1 cellular context compared by ENCODE assay signal in the genomic region with DNA sequence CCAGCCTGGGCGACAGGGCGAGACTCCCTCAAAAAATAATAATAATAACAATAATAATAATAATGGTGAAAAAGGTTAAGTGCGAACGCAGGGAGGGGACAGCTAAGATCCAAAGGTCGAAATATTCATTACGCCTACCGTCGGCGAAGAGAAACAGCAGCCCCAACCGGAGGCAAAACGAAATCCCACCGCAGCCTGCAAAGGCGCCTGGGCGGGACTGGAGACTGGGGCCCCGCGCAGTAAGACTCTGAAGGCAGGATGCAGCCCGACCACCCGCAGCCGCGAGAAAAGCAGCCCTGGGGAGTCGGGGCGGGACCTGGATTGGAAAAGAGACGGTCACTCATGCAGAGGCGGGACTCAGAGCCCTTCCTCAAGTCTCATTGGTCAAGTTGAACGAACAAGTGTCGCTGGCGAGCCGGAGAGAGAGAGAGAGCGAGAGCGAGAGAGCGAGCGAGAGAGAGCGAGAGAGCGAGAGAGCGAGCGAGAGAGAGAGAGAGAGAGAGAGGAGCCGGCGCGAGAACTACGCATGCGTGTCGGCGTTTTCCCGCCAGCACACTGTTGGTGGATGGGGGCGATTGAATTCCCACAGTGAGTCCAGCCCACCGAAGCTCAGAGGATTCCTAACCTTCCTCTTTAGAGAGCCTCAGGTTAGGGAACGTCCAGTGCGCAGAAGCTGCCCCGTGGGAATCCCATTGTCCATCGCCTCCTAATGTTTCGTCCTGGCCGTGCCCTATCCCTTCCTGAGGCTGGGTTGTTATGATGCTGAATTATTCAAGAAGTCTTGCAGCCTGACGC.
TF ChIP-seq lines count a peak whose summit lies in the region.

No MANE protein-coding gene starts in this region.

TF ChIP-seq in HEK293, 187 proteins besides CTCF, POLR2A, EP300 and RAD21 (continued from another document and continues in another):
- no peak; the same call in 1 of the 2 replicates for TF ChIP-seq GLI2 (tag by site-specific recombination; IDR thresholded peaks at IDR 0.05; ENCODE audit: borderline replicate concordance, low read depth)
- TF ChIP-seq WT1 (tag by site-specific recombination; IDR thresholded peaks at IDR 0.05) = peak; percentile 88
- TF ChIP-seq FEZF1 (tag by site-specific recombination; IDR thresholded peaks at IDR 0.05) = peak; percentile 92
- peak; percentile 99 for TF ChIP-seq GLIS2 (tag by site-specific recombination; IDR thresholded peaks at IDR 0.05)
- TF ChIP-seq, protein P1, sequence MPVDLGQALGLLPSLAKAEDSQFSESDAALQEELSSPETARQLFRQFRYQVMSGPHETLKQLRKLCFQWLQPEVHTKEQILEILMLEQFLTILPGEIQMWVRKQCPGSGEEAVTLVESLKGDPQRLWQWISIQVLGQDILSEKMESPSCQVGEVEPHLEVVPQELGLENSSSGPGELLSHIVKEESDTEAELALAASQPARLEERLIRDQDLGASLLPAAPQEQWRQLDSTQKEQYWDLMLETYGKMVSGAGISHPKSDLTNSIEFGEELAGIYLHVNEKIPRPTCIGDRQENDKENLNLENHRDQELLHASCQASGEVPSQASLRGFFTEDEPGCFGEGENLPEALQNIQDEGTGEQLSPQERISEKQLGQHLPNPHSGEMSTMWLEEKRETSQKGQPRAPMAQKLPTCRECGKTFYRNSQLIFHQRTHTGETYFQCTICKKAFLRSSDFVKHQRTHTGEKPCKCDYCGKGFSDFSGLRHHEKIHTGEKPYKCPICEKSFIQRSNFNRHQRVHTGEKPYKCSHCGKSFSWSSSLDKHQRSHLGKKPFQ (tag by site-specific recombination; IDR thresholded peaks at IDR 0.05) = peak; percentile 97
- TF ChIP-seq, protein P2, sequence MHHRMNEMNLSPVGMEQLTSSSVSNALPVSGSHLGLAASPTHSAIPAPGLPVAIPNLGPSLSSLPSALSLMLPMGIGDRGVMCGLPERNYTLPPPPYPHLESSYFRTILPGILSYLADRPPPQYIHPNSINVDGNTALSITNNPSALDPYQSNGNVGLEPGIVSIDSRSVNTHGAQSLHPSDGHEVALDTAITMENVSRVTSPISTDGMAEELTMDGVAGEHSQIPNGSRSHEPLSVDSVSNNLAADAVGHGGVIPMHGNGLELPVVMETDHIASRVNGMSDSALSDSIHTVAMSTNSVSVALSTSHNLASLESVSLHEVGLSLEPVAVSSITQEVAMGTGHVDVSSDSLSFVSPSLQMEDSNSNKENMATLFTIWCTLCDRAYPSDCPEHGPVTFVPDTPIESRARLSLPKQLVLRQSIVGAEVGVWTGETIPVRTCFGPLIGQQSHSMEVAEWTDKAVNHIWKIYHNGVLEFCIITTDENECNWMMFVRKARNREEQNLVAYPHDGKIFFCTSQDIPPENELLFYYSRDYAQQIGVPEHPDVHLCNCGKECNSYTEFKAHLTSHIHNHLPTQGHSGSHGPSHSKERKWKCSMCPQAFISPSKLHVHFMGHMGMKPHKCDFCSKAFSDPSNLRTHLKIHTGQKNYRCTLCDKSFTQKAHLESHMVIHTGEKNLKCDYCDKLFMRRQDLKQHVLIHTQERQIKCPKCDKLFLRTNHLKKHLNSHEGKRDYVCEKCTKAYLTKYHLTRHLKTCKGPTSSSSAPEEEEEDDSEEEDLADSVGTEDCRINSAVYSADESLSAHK (tag by site-specific recombination; IDR thresholded peaks at IDR 0.05) = peak; percentile 99
- no peak for TF ChIP-seq ZNF311 (tag by site-specific recombination; IDR thresholded peaks at IDR 0.05; ENCODE audit: borderline replicate concordance)
- TF ChIP-seq ZNF221 (tag by site-specific recombination; IDR thresholded peaks at IDR 0.05; ENCODE audit: borderline replicate concordance) = no peak; the same call in 1 of the 2 replicates
- peak; percentile 100 for TF ChIP-seq KLF16 (tag by site-specific recombination; IDR thresholded peaks at IDR 0.05)
- peak; percentile 99 for TF ChIP-seq SP3 (tag by site-specific recombination; IDR thresholded peaks at IDR 0.05)
- TF ChIP-seq, protein P3, sequence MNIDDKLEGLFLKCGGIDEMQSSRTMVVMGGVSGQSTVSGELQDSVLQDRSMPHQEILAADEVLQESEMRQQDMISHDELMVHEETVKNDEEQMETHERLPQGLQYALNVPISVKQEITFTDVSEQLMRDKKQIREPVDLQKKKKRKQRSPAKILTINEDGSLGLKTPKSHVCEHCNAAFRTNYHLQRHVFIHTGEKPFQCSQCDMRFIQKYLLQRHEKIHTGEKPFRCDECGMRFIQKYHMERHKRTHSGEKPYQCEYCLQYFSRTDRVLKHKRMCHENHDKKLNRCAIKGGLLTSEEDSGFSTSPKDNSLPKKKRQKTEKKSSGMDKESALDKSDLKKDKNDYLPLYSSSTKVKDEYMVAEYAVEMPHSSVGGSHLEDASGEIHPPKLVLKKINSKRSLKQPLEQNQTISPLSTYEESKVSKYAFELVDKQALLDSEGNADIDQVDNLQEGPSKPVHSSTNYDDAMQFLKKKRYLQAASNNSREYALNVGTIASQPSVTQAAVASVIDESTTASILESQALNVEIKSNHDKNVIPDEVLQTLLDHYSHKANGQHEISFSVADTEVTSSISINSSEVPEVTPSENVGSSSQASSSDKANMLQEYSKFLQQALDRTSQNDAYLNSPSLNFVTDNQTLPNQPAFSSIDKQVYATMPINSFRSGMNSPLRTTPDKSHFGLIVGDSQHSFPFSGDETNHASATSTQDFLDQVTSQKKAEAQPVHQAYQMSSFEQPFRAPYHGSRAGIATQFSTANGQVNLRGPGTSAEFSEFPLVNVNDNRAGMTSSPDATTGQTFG (tag by site-specific recombination; IDR thresholded peaks at IDR 0.05; ENCODE audit: borderline replicate concordance) = peak; percentile 100
- no peak for TF ChIP-seq MEIS1 (CRISPR knock-in tag; IDR thresholded peaks at IDR 0.05; ENCODE audit: borderline replicate concordance)
- no peak; the same call in 1 of the 2 replicates for TF ChIP-seq ZNF626 (tag by site-specific recombination; IDR thresholded peaks at IDR 0.05)
- peak; percentile 90 for TF ChIP-seq MYNN (tag by site-specific recombination; IDR thresholded peaks at IDR 0.05; ENCODE audit: borderline replicate concordance)
- TF ChIP-seq, protein P4, sequence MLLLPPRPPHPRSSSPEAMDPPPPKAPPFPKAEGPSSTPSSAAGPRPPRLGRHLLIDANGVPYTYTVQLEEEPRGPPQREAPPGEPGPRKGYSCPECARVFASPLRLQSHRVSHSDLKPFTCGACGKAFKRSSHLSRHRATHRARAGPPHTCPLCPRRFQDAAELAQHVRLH (tag by site-specific recombination; IDR thresholded peaks at IDR 0.05) = peak; percentile 100
- TF ChIP-seq, protein P5, sequence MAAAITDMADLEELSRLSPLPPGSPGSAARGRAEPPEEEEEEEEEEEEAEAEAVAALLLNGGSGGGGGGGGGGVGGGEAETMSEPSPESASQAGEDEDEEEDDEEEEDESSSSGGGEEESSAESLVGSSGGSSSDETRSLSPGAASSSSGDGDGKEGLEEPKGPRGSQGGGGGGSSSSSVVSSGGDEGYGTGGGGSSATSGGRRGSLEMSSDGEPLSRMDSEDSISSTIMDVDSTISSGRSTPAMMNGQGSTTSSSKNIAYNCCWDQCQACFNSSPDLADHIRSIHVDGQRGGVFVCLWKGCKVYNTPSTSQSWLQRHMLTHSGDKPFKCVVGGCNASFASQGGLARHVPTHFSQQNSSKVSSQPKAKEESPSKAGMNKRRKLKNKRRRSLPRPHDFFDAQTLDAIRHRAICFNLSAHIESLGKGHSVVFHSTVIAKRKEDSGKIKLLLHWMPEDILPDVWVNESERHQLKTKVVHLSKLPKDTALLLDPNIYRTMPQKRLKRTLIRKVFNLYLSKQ (tag by site-specific recombination; IDR thresholded peaks at IDR 0.05; ENCODE audit: borderline replicate concordance) = peak; percentile 100
- peak; percentile 65; the same call in 1 of the 2 replicates for TF ChIP-seq ZNF416 (tag by site-specific recombination; IDR thresholded peaks at IDR 0.05)
- TF ChIP-seq GLI4 (tag by site-specific recombination; IDR thresholded peaks at IDR 0.05) = peak; percentile 100
- TF ChIP-seq ZNF521 (tag by site-specific recombination; IDR thresholded peaks at IDR 0.05) = no peak
- peak; percentile 99 for TF ChIP-seq KLF7 (tag by site-specific recombination; IDR thresholded peaks at IDR 0.05; ENCODE audit: borderline replicate concordance)
- 0 out of 2 replicates have a peak, but pooled peaks have one; percentile 78 for TF ChIP-seq ZNF404 (tag by site-specific recombination; IDR thresholded peaks at IDR 0.05)
- TF ChIP-seq ZNF37A (tag by site-specific recombination; IDR thresholded peaks at IDR 0.05) = no peak
- TF ChIP-seq ZNF155 (tag by site-specific recombination; IDR thresholded peaks at IDR 0.05) = peak; percentile 96
- TF ChIP-seq ZNF530 (tag by site-specific recombination; IDR thresholded peaks at IDR 0.05; ENCODE audit: low read depth) = peak; percentile 90; the same call in 1 of the 2 replicates
- TF ChIP-seq ZNF184 (tag by site-specific recombination; IDR thresholded peaks at IDR 0.05) = peak; percentile 80
- TF ChIP-seq, protein P6, sequence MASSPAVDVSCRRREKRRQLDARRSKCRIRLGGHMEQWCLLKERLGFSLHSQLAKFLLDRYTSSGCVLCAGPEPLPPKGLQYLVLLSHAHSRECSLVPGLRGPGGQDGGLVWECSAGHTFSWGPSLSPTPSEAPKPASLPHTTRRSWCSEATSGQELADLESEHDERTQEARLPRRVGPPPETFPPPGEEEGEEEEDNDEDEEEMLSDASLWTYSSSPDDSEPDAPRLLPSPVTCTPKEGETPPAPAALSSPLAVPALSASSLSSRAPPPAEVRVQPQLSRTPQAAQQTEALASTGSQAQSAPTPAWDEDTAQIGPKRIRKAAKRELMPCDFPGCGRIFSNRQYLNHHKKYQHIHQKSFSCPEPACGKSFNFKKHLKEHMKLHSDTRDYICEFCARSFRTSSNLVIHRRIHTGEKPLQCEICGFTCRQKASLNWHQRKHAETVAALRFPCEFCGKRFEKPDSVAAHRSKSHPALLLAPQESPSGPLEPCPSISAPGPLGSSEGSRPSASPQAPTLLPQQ (tag by site-specific recombination; IDR thresholded peaks at IDR 0.05) = peak; percentile 99
- peak; percentile 74; the same call in 1 of the 2 replicates for TF ChIP-seq ZNF266 (tag by site-specific recombination; IDR thresholded peaks at IDR 0.05; ENCODE audit: low read depth)
- peak; percentile 98; the same call in 1 of the 2 replicates for TF ChIP-seq ZNF354C (tag by site-specific recombination; IDR thresholded peaks at IDR 0.05; ENCODE audit: borderline replicate concordance, low read depth)
- TF ChIP-seq ZNF654 (tag by site-specific recombination; IDR thresholded peaks at IDR 0.05; ENCODE audit: low read depth) = peak; percentile 41
- TF ChIP-seq ZNF426 (tag by site-specific recombination; IDR thresholded peaks at IDR 0.05) = no peak
- peak; percentile 86 for TF ChIP-seq KLF10 (tag by site-specific recombination; IDR thresholded peaks at IDR 0.05)
- TF ChIP-seq ZNF366 (tag by site-specific recombination; conservative IDR thresholded peaks at IDR 0.05) = peak; percentile 100
- TF ChIP-seq, protein P7, sequence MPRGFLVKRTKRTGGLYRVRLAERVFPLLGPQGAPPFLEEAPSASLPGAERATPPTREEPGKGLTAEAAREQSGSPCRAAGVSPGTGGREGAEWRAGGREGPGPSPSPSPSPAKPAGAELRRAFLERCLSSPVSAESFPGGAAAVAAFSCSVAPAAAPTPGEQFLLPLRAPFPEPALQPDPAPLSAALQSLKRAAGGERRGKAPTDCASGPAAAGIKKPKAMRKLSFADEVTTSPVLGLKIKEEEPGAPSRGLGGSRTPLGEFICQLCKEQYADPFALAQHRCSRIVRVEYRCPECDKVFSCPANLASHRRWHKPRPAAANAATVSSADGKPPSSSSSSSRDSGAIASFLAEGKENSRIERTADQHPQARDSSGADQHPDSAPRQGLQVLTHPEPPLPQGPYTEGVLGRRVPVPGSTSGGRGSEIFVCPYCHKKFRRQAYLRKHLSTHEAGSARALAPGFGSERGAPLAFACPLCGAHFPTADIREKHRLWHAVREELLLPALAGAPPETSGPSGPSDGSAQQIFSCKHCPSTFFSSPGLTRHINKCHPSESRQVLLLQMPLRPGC (tag by site-specific recombination; IDR thresholded peaks at IDR 0.05) = peak; percentile 100
- TF ChIP-seq ZNF610 (tag by site-specific recombination; IDR thresholded peaks at IDR 0.05; ENCODE audit: borderline replicate concordance) = peak; percentile 99
- TF ChIP-seq, protein P8, sequence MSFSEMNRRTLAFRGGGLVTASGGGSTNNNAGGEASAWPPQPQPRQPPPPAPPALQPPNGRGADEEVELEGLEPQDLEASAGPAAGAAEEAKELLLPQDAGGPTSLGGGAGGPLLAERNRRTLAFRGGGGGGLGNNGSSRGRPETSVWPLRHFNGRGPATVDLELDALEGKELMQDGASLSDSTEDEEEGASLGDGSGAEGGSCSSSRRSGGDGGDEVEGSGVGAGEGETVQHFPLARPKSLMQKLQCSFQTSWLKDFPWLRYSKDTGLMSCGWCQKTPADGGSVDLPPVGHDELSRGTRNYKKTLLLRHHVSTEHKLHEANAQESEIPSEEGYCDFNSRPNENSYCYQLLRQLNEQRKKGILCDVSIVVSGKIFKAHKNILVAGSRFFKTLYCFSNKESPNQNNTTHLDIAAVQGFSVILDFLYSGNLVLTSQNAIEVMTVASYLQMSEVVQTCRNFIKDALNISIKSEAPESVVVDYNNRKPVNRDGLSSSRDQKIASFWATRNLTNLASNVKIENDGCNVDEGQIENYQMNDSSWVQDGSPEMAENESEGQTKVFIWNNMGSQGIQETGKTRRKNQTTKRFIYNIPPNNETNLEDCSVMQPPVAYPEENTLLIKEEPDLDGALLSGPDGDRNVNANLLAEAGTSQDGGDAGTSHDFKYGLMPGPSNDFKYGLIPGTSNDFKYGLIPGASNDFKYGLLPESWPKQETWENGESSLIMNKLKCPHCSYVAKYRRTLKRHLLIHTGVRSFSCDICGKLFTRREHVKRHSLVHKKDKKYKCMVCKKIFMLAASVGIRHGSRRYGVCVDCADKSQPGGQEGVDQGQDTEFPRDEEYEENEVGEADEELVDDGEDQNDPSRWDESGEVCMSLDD (tag by site-specific recombination; IDR thresholded peaks at IDR 0.05) = peak; percentile 97
- TF ChIP-seq ZNF341 (tag by site-specific recombination; IDR thresholded peaks at IDR 0.05; ENCODE audit: low read depth) = peak; percentile 81
- TF ChIP-seq ZNF140 (tag by site-specific recombination; IDR thresholded peaks at IDR 0.05) = peak; percentile 38; the same call in 1 of the 2 replicates
- TF ChIP-seq, protein P9, sequence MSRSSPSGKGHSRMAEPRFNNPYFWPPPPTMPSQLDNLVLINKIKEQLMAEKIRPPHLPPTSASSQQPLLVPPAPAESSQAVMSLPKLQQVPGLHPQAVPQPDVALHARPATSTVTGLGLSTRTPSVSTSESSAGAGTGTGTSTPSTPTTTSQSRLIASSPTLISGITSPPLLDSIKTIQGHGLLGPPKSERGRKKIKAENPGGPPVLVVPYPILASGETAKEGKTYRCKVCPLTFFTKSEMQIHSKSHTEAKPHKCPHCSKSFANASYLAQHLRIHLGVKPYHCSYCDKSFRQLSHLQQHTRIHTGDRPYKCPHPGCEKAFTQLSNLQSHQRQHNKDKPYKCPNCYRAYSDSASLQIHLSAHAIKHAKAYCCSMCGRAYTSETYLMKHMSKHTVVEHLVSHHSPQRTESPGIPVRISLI (tag by site-specific recombination; IDR thresholded peaks at IDR 0.05) = 0 out of 2 replicates have a peak, but pooled peaks have one; percentile 38
- peak; percentile 99 for TF ChIP-seq TRIM28 (IDR thresholded peaks at IDR 0.05; ENCODE audit: borderline replicate concordance, low read length)
- TF ChIP-seq ZNF830 (tag by site-specific recombination; IDR thresholded peaks at IDR 0.05; ENCODE audit: low read depth) = no peak
- TF ChIP-seq ZIC2 (tag by site-specific recombination; IDR thresholded peaks at IDR 0.05) = peak; percentile 99
- TF ChIP-seq ZNF501 (tag by site-specific recombination; IDR thresholded peaks at IDR 0.05) = peak; percentile 100
- TF ChIP-seq ZFP3 (tag by site-specific recombination; IDR thresholded peaks at IDR 0.05; ENCODE audit: low read depth) = peak; percentile 66; the same call in 1 of the 2 replicates
- TF ChIP-seq HOXD13 (CRISPR knock-in tag; IDR thresholded peaks at IDR 0.05; ENCODE audit: borderline replicate concordance) = no peak
- peak; percentile 69; the same call in 1 of the 2 replicates for TF ChIP-seq ZNF548 (tag by site-specific recombination; IDR thresholded peaks at IDR 0.05)
